In the genomic region with DNA sequence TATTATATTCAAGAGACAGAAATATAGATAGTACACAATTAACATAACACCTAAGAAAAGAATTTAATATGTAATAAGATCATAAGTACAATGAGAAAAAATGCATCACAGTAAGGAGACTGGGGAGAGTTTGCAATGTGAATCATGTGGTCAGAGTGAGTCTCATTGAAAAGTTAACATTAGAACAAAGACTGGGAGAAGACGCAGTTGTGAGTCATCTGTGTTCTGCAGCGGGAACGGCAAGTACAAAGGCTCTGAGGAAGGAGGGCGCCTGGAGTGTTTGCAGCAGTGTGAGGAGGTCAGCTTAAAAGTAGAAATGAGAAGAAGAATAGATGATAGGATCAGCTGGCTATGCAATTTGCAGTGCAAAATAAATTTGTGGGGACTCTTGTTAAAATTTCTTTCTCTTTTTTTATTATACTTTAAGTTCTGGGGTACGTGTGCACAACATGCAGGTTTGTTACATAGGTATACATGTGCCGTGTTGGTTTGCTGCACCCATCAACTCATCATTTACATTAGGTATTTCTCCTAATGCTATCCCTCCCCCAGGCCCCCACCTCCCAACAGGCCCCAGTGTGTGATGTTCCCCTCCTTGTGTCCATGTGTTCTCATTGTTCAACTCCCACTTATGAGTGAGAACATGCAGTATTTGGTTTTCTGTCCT, we compare ENCODE assay signal across 8 cellular contexts. TPM values are rescaled to one million over a fixed set of nuclear protein-coding genes. Genes with fewer than 3 reads are reported as not detected.
DNase-seq lines count a peak whose midpoint lies in the region; ATAC-seq, FAIRE-seq and TF ChIP-seq lines count a peak whose summit lies in the region.
"Not testable (repeated sequence)": the region's sequence is repeated elsewhere in the genome, so short reads cannot be mapped to it uniquely, and the experiment has no call there.
"Had no signal": no experiment of that assay in that cellular context is flagged by ENCODE, and none has a peak within 500 bp of the region (broad histone marks: within the 10 kb centered on the region; RNA-seq: fewer than 3 reads in every experiment).

No MANE protein-coding gene starts in this region.

- TF ChIP-seq CTCF in bronchial epithelial cell (IDR thresholded peaks at IDR 0.05; ENCODE audit: insufficient read depth, low read length, severe bottlenecking); gastrocnemius medialis (IDR thresholded peaks at IDR 0.05 in 4 of 5, conservative IDR thresholded peaks at IDR 0.05 in 1 of 5): not testable (repeated sequence)

- ATAC-seq in GM18861 (IDR thresholded peaks at IDR 0.05; ENCODE audit: unreplicated experiment) (peak; percentile 42), HG02938 (IDR thresholded peaks at IDR 0.05; ENCODE audit: unreplicated experiment) (peak; percentile 37)
- ATAC-seq in gastrocnemius medialis: not testable (repeated sequence)

- TF ChIP-seq POLR2A in gastrocnemius medialis (IDR thresholded peaks at IDR 0.05): not testable (repeated sequence)

- not testable (repeated sequence) for H3K27ac ChIP-seq in gastrocnemius medialis

- not testable (repeated sequence) for H3K27me3 Mint-ChIP-seq in activated CD4-positive, alpha-beta memory T cell treated with anti-CD3 and anti-CD28 coated beads for 36 hours

- CTCF ChIA-PET in activated CD4-positive, alpha-beta memory T cell treated with anti-CD3 and anti-CD28 coated beads for 36 hours (lab: Charles Lee): not testable (repeated sequence)

- not testable (repeated sequence) for H3K4me3 ChIP-seq in bronchial epithelial cell (ENCODE audit: low read depth, low read length); gastrocnemius medialis

- peaks cover 28% of the 10 kb centered on the region for H3K4me1 Mint-ChIP-seq in activated CD4-positive, alpha-beta memory T cell treated with anti-CD3 and anti-CD28 coated beads for 36 hours (ENCODE audit: low read depth)

- H3K9me3 ChIP-seq in gastrocnemius medialis: not testable (repeated sequence)

- DNase-seq in NOMO-1 treated with DMSO at 0.1 percent for 48 hours (lab: John Stamatoyannopoulos, UW; ENCODE audit: unreplicated experiment) (peak; percentile 45), bronchial epithelial cell (ENCODE audit: low read depth) (peak; percentile 98), iris pigment epithelial cell (ENCODE audit: low read depth) (peak; percentile 98), gastrocnemius medialis (peak; percentile 15 to 33)
- DNase-seq in activated CD4-positive, alpha-beta memory T cell treated with anti-CD3 and anti-CD28 coated beads for 36 hours: peak; percentile 67

- not testable (repeated sequence) for H3K36me3 ChIP-seq in bronchial epithelial cell (ENCODE audit: control insufficient read depth, insufficient read depth, low read length); gastrocnemius medialis

- H3K27ac Mint-ChIP-seq in activated CD4-positive, alpha-beta memory T cell treated with anti-CD3 and anti-CD28 coated beads for 36 hours: peak overlapping the region; percentile 50

- FAIRE-seq in bronchial epithelial cell (lab: Jason Lieb, UNC): not testable (repeated sequence)

- not testable (repeated sequence) for H3K4me1 ChIP-seq in gastrocnemius medialis

- POLR2A ChIA-PET in activated CD4-positive, alpha-beta memory T cell treated with anti-CD3 and anti-CD28 coated beads for 36 hours (lab: Charles Lee): not testable (repeated sequence)

- intact Hi-C loops in activated CD4-positive, alpha-beta memory T cell treated with anti-CD3 and anti-CD28 coated beads for 36 hours (cut with micrococcal nuclease): loop anchor here (1.0 kb wide), 3 partner anchors 14 to 109 kb away; no protein-coding TSS in a partner anchor
- intact Hi-C loops in gastrocnemius medialis (cut with DNase I; ENCODE audit: low total_unique reads): not testable (repeated sequence)

- in situ Hi-C loops in gastrocnemius medialis (cut with MboI; ENCODE audit: low sequenced_read_pairs in 4 of 4): not testable (repeated sequence)

- not testable (repeated sequence) for H3K4me3 Mint-ChIP-seq in activated CD4-positive, alpha-beta memory T cell treated with anti-CD3 and anti-CD28 coated beads for 36 hours

- not testable (repeated sequence) for H3K9me3 Mint-ChIP-seq in activated CD4-positive, alpha-beta memory T cell treated with anti-CD3 and anti-CD28 coated beads for 36 hours

- not testable (repeated sequence) for H3K27me3 ChIP-seq in bronchial epithelial cell (ENCODE audit: control insufficient read depth, insufficient read depth, low read length); gastrocnemius medialis

- not testable (repeated sequence) for H3K36me3 Mint-ChIP-seq in activated CD4-positive, alpha-beta memory T cell treated with anti-CD3 and anti-CD28 coated beads for 36 hours

RNA-seq across cellular contexts. Expression of gene RGS1, which starts 44.4 kb away (rescaled TPM):
- 10 to 100 TPM; 23.5 to 27.1 TPM for total RNA-seq in activated CD4-positive, alpha-beta memory T cell treated with anti-CD3 and anti-CD28 coated beads for 36 hours
- total RNA-seq in bronchial epithelial cell (not detected in 2 replicates), gastrocnemius medialis (1 to 10 TPM; 1.0 to 4.9 (median 3.5) TPM)
- total RNA-seq: K562 had no signal

Comparison
In these comparisons a context has a peak if more than half of its experiments do, and no peak if none do; other contexts are left out.
1. DNase-seq: peak in every context shown above with its lines; median percentile 98 in bronchial epithelial cell; 98 in iris pigment epithelial cell; 67 in activated CD4-positive, alpha-beta memory T cell treated with anti-CD3 and anti-CD28 coated beads for 36 hours; 45 in NOMO-1 treated with DMSO at 0.1 percent for 48 hours; 24 in gastrocnemius medialis.
2. RNA of gene RGS1, which starts 44.4 kb away (total RNA-seq): 23.5 to 27.1 TPM in activated CD4-positive, alpha-beta memory T cell treated with anti-CD3 and anti-CD28 coated beads for 36 hours; 1.0 to 4.9 TPM in gastrocnemius medialis and not detected in bronchial epithelial cell; every median in the first group is over 4 times any median in the second.